ENCODE assay signal across 13 cellular contexts in genomic region chr3:192042116-192042515, GRCh38.
DNase-seq lines count a peak whose midpoint lies in the region; ATAC-seq and TF ChIP-seq lines count a peak whose summit lies in the region.
"Had no signal": no experiment of that assay in that cellular context is flagged by ENCODE, and none has a peak within 500 bp of the region (broad histone marks: within the 10 kb centered on the region; RNA-seq: fewer than 3 reads in every experiment).

No MANE protein-coding gene starts in this region.

- intact Hi-C loops in dorsolateral prefrontal cortex (cut with DNase I) = no loop called here

- H3K79me2 ChIP-seq in Karpas-422 (ENCODE audit: low read length) = no peaks in the 10 kb centered on the region

- H3K4me2 ChIP-seq in Karpas-422 (ENCODE audit: low read depth, low read length, poor library complexity, severe bottlenecking) = peak overlapping the region; percentile 64
- H3K4me2 ChIP-seq: neural progenitor cell had no signal

- no peak for TF ChIP-seq CTCF in dorsolateral prefrontal cortex (IDR thresholded peaks at IDR 0.05 in 54 of 56, conservative IDR thresholded peaks at IDR 0.05 in 2 of 56; ENCODE audit: low read depth in 1 of 56, partially characterized antibody in 56 of 56)

- H3K4me1 ChIP-seq in Karpas-422 (ENCODE audit: low read length) = peaks cover 44% of the 10 kb centered on the region

- H2AFZ ChIP-seq in Karpas-422 (ENCODE audit: low read length) = no peak overlapping the region
- H2AFZ ChIP-seq: neural progenitor cell had no signal

- no peaks in the 10 kb centered on the region for H3K9me2 ChIP-seq in Karpas-422 (replicated peaks; ENCODE audit: insufficient read depth, low read length)

- no peaks in the 10 kb centered on the region; the same call in 1 of the 2 replicates for H3K36me3 ChIP-seq in Karpas-422 (ENCODE audit: insufficient read depth, low read length)

- ATAC-seq in GM18499 (IDR thresholded peaks at IDR 0.05; ENCODE audit: insufficient read depth, unreplicated experiment) (peak; percentile 99), GM19463 (IDR thresholded peaks at IDR 0.05; ENCODE audit: unreplicated experiment) (peak; percentile 95), HG02943 (IDR thresholded peaks at IDR 0.05; ENCODE audit: low read depth, unreplicated experiment) (peak; percentile 97)
- ATAC-seq: T-cell had no signal

- peak; percentile 97 for DNase-seq in Karpas-422
- DNase-seq in GM03348 (ENCODE audit: low spot score) = no peak
- no peak for DNase-seq in NCI-H1092 (lab: John Stamatoyannopoulos, UW)
- no peak for DNase-seq in stimulated activated naive CD4-positive, alpha-beta T cell (lab: John Stamatoyannopoulos, UW)
- DNase-seq in dorsolateral prefrontal cortex = no peak
- DNase-seq: KBM-7, NCI-H345, T-cell had no signal

- H3K27ac ChIP-seq in Karpas-422 (ENCODE audit: low read length) (peak overlapping the region; percentile 74), dorsolateral prefrontal cortex (no peak overlapping the region)
- H3K27ac ChIP-seq: C4-2B, neural progenitor cell had no signal

- H3K9ac ChIP-seq in Karpas-422 (ENCODE audit: low read length) = no peak overlapping the region
- H3K9ac ChIP-seq: neural progenitor cell had no signal

- H4K20me1 ChIP-seq in Karpas-422 (ENCODE audit: insufficient read depth, low read depth, low read length) = no peaks in the 10 kb centered on the region

- H3K9me3 ChIP-seq in Karpas-422 (ENCODE audit: low read length) = no peaks in the 10 kb centered on the region

- H3K4me3 ChIP-seq in Karpas-422 (ENCODE audit: low read length) (peak overlapping the region; percentile 42), dorsolateral prefrontal cortex (no peak overlapping the region)
- H3K4me3 ChIP-seq: neural progenitor cell had no signal

- H3K27me3 ChIP-seq in Karpas-422 (ENCODE audit: low read length) = no peaks in the 10 kb centered on the region; the same call in 1 of the 2 replicates
- no peaks in the 10 kb centered on the region for H3K27me3 ChIP-seq in dorsolateral prefrontal cortex
- H3K27me3 ChIP-seq: neural progenitor cell had no signal
